In the genomic region with DNA sequence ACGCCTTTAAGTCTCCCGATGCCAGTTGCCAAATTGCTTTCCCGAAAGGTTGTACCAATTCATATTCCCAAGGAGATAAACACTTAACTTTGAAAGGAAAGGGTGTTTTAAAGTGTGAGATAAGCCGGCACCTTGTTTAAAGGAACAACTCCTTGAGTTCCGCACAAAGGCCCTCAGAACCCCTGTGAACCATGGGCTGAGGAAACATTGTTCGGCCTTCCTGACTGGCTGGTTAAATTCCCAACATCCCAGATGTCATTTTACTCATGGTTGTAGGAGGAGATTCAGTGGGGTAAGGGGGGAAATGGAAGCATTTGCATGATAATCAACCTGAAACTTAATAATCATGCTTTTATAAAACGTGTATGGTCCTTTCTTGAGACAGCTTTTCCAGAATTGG, we compare ENCODE assay signal across 28 cellular contexts.
"Had no signal": no experiment of that assay in that cellular context is flagged by ENCODE, and none has a peak within 500 bp of the region (broad histone marks: within the 10 kb centered on the region; RNA-seq: fewer than 3 reads in every experiment).

No MANE protein-coding gene starts in this region.

- ATAC-seq: effector memory CD8-positive, alpha-beta T cell; esophagus mucosa; foreskin keratinocyte; gastrocnemius medialis; gastroesophageal sphincter; heart left ventricle; heart right ventricle had no signal

- H3K4me1 ChIP-seq: colonic mucosa, esophagus muscularis mucosa, foreskin keratinocyte, gastrocnemius medialis, gastroesophageal sphincter had no signal

- H3K36me3 ChIP-seq: colonic mucosa, esophagus muscularis mucosa, esophagus squamous epithelium, gastrocnemius medialis, gastroesophageal sphincter, heart left ventricle, heart right ventricle had no signal

- FAIRE-seq: colon, endometrium, endothelial cell of umbilical vein, frontal cortex had no signal

- H3K27ac ChIP-seq: colonic mucosa, coronary artery, dorsolateral prefrontal cortex, epithelial cell of prostate, esophagus muscularis mucosa, esophagus squamous epithelium, foreskin keratinocyte, gastrocnemius medialis, gastroesophageal sphincter, heart left ventricle, heart right ventricle had no signal

- H3K4me3 ChIP-seq: colonic mucosa, coronary artery, dorsolateral prefrontal cortex, esophagus muscularis mucosa, esophagus squamous epithelium, gastrocnemius medialis, gastroesophageal sphincter, heart left ventricle, heart right ventricle had no signal

- H3K9me3 ChIP-seq: colonic mucosa, esophagus muscularis mucosa, esophagus squamous epithelium, gastrocnemius medialis, gastroesophageal sphincter had no signal

- H3K27me3 ChIP-seq: colonic mucosa, esophagus muscularis mucosa, esophagus squamous epithelium, foreskin keratinocyte, gastrocnemius medialis, gastroesophageal sphincter, heart left ventricle, heart right ventricle had no signal

- DNase-seq: colonic mucosa; cortex of kidney; dermis blood vessel endothelial cell; dorsolateral prefrontal cortex; effector CD4-positive, alpha-beta T cell; effector CD8-positive, alpha-beta T cell; effector memory CD4-positive, alpha-beta T cell; effector memory CD8-positive, alpha-beta T cell; endodermal cell; erythroblast; esophagus squamous epithelium; foreskin fibroblast; foreskin keratinocyte; foreskin melanocyte; gastrocnemius medialis; glutamatergic neuron; head of caudate nucleus; heart left ventricle; heart right ventricle had no signal
